10 cellular contexts compared by ENCODE assay signal in genomic region chr17:78873519-78874340, GRCh38. TPM values are rescaled to one million over a fixed set of nuclear protein-coding genes. Genes with fewer than 3 reads are reported as not detected.
DNase-seq lines count a peak whose midpoint lies in the region; ATAC-seq and TF ChIP-seq lines count a peak whose summit lies in the region.
"Had no signal": no experiment of that assay in that cellular context is flagged by ENCODE, and none has a peak within 500 bp of the region (broad histone marks: within the 10 kb centered on the region; RNA-seq: fewer than 3 reads in every experiment).

No MANE protein-coding gene starts in this region.

- H3K4me1 Mint-ChIP-seq in nephron progenitor cell: peaks cover 49% of the 10 kb centered on the region

- peak overlapping the region; percentile 11 for H3K27ac Mint-ChIP-seq in nephron progenitor cell

- peaks cover 45% of the 10 kb centered on the region for H3K36me3 Mint-ChIP-seq in nephron progenitor cell (ENCODE audit: low read depth)

- no peaks in the 10 kb centered on the region for H3K9me3 Mint-ChIP-seq in nephron progenitor cell

- H3K4me3 ChIP-seq in choroid plexus epithelial cell (ENCODE audit: low read depth, low read length): no peak overlapping the region

- H3K4me3 Mint-ChIP-seq in nephron progenitor cell: peak overlapping the region; percentile 15

- TF ChIP-seq CTCF in choroid plexus epithelial cell (conservative IDR thresholded peaks at IDR 0.05; ENCODE audit: low read depth, low read length): no peak
- TF ChIP-seq CTCF in nephron progenitor cell (IDR thresholded peaks at IDR 0.05): no peak

- H3K27me3 Mint-ChIP-seq in nephron progenitor cell (ENCODE audit: low read depth, poor library complexity): peaks cover 2% of the 10 kb centered on the region

- ATAC-seq in HG03039 (IDR thresholded peaks at IDR 0.05; ENCODE audit: unreplicated experiment): no peak

- DNase-seq in Ammon's horn (ENCODE audit: low spot score) (peak; percentile 84), NCI-H2029 treated with DMSO at 0.1 percent for 48 hours (lab: John Stamatoyannopoulos, UW) (peak; percentile 59), choroid plexus epithelial cell (ENCODE audit: low read depth) (peak; percentile 56), nephron progenitor cell (no peak), occipital lobe (lab: John Stamatoyannopoulos, UW) (no peak), NCI-H1105 (lab: John Stamatoyannopoulos, UW) (no peak)
- no peak for DNase-seq in stimulated activated naive CD4-positive, alpha-beta T cell (lab: John Stamatoyannopoulos, UW)
- DNase-seq: activated CD8-positive, alpha-beta memory T cell treated with anti-CD3 and anti-CD28 coated beads, Interleukin-2, amount 50 U/mL, for 48 hours; NCI-H187 had no signal

RNA-seq across cellular contexts. Expression of gene CEP295NL, which starts 29.3 kb away (rescaled TPM):
- total RNA-seq in occipital lobe: 1.4 TPM

RNA-seq across cellular contexts. Expression of gene USP36, which starts 33.1 kb away (rescaled TPM):
- total RNA-seq in occipital lobe: 21.4 TPM

RNA-seq across cellular contexts. Expression of gene TIMP2, which starts 51.5 kb away (rescaled TPM):
- total RNA-seq in occipital lobe: 33.2 TPM

Comparison
In these comparisons a context has a peak if more than half of its experiments do, and no peak if none do; other contexts are left out.
1. DNase-seq: peak in Ammon's horn (single experiment), NCI-H2029 treated with DMSO at 0.1 percent for 48 hours (single experiment) and choroid plexus epithelial cell (single experiment); none in nephron progenitor cell (single experiment), occipital lobe (single experiment), NCI-H1105 (single experiment) and stimulated activated naive CD4-positive, alpha-beta T cell (0 of 6).